Comparison of ENCODE assay signal across 1 cellular context in genomic region chr19:35331551-35332214, GRCh38.
TF ChIP-seq lines count a peak whose summit lies in the region.

No MANE protein-coding gene starts in this region.

TF ChIP-seq in GM23338, 12 proteins besides CTCF, POLR2A, EP300 and RAD21:
- TF ChIP-seq CREB1 (CRISPR knock-in tag; IDR thresholded peaks at IDR 0.05; ENCODE audit: low read depth), result no peak
- TF ChIP-seq ZNF114 (CRISPR knock-in tag; IDR thresholded peaks at IDR 0.05), result no peak
- no peak for TF ChIP-seq ZNF331 (CRISPR knock-in tag; IDR thresholded peaks at IDR 0.05; ENCODE audit: low read depth)
- TF ChIP-seq NANOG (IDR thresholded peaks at IDR 0.05; ENCODE audit: borderline replicate concordance), result no peak
- TF ChIP-seq ETS1 (IDR thresholded peaks at IDR 0.05), result no peak
- no peak for TF ChIP-seq EZH2 (IDR thresholded peaks at IDR 0.05; ENCODE audit: low read depth, unreplicated experiment)
- TF ChIP-seq POLR2AphosphoS5 (IDR thresholded peaks at IDR 0.05; ENCODE audit: low read depth), result no peak
- no peak for TF ChIP-seq ZNF462 (CRISPR knock-in tag; IDR thresholded peaks at IDR 0.05)
- TF ChIP-seq REST (IDR thresholded peaks at IDR 0.05; ENCODE audit: unreplicated experiment), result no peak
